1 cellular context compared by ENCODE assay signal in the genomic region with DNA sequence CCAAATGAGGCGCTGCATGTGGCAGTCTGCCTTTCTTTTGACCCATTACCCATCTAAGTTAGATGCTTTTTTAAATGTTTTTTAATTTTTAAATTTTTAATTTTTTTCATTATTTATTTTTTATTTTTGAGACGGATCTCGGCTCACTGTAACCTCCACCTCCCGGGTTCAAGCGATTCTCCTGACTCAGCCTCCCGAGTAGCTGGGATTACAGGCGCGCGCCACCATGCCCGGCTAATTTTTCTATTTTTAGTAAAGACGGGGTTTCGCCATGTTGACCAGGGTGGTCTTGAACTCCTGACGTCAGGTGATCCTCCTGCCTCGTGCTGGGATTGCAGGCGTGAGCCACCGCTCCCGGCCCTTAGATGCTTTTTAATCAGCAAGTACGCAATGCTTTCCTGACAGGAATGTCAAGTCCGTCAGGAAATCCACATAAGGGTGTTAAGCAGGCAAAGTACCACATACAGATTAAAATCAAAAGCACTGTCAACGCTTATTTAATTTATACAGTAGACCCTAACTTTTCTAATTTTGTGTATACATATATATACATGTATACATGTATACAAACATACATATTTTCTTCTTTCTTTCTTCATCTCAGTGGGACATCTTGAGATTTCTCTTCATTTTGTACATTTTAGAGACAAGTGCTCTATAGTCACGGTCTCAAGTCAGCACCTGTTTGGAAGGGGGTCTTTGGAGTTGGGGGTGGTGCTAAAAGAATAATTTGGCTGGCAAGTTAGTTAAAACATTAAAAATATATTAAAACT.
TF ChIP-seq lines count a peak whose summit lies in the region.

No MANE protein-coding gene starts in this region.

TF ChIP-seq in HCT116, 20 proteins besides CTCF, POLR2A, EP300 and RAD21 (continued from another document):
- TF ChIP-seq REST (IDR thresholded peaks at IDR 0.05; ENCODE audit: low read depth) = no peak
- no peak for TF ChIP-seq POLR2AphosphoS5 (IDR thresholded peaks at IDR 0.05; ENCODE audit: low read depth, low read length)
- TF ChIP-seq SRF (IDR thresholded peaks at IDR 0.05; ENCODE audit: low read depth) = 0 out of 2 replicates have a peak, but pooled peaks have one; percentile 33
- TF ChIP-seq, protein P1, sequence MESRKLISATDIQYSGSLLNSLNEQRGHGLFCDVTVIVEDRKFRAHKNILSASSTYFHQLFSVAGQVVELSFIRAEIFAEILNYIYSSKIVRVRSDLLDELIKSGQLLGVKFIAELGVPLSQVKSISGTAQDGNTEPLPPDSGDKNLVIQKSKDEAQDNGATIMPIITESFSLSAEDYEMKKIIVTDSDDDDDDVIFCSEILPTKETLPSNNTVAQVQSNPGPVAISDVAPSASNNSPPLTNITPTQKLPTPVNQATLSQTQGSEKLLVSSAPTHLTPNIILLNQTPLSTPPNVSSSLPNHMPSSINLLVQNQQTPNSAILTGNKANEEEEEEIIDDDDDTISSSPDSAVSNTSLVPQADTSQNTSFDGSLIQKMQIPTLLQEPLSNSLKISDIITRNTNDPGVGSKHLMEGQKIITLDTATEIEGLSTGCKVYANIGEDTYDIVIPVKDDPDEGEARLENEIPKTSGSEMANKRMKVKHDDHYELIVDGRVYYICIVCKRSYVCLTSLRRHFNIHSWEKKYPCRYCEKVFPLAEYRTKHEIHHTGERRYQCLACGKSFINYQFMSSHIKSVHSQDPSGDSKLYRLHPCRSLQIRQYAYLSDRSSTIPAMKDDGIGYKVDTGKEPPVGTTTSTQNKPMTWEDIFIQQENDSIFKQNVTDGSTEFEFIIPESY (IDR thresholded peaks at IDR 0.05; ENCODE audit: extremely low read depth, insufficient replicate concordance, low read length) = no peak
- peak; percentile 8; the same call in 1 of the 2 replicates for TF ChIP-seq ATF3 (IDR thresholded peaks at IDR 0.05)
- TF ChIP-seq MAX (IDR thresholded peaks at IDR 0.05) = peak; percentile 66; the same call in 1 of the 2 replicates
- peak; percentile 10 for TF ChIP-seq CBX3 (IDR thresholded peaks at IDR 0.05; ENCODE audit: low read depth)
